In genomic region chr5:176386491-176386890, GRCh38 we compare ENCODE assay signal across 10 cellular contexts. TPM values are rescaled to one million over a fixed set of nuclear protein-coding genes. Genes with fewer than 3 reads are reported as not detected.
DNase-seq lines count a peak whose midpoint lies in the region; ATAC-seq and TF ChIP-seq lines count a peak whose summit lies in the region.
"Had no signal": no experiment of that assay in that cellular context is flagged by ENCODE, and none has a peak within 500 bp of the region (broad histone marks: within the 10 kb centered on the region; RNA-seq: fewer than 3 reads in every experiment).

No MANE protein-coding gene starts in this region.

- H3K27me3 ChIP-seq in PC-9 (ENCODE audit: insufficient read depth, low read depth): no peaks in the 10 kb centered on the region
- H3K27me3 ChIP-seq in smooth muscle cell (ENCODE audit: low read depth): no peaks in the 10 kb centered on the region

- H3K4me3 ChIP-seq in PC-9 (peak overlapping the region; percentile 74; the same call in 1 of the 2 replicates), epithelial cell of esophagus (ENCODE audit: low read length) (peak overlapping the region; percentile 94), smooth muscle cell (no peak overlapping the region)
- H3K4me3 ChIP-seq: thoracic aorta had no signal

- no peaks in the 10 kb centered on the region for H3K9me3 Mint-ChIP-seq in activated T-cell treated with anti-CD3 and anti-CD28 coated beads, Interleukin-2, amount 50 U/mL, for 4 hours

- peaks cover 20% of the 10 kb centered on the region for H3F3A ChIP-seq in PC-9 (ENCODE audit: insufficient read depth, low read depth)
- no peaks in the 10 kb centered on the region for H3F3A ChIP-seq in smooth muscle cell (ENCODE audit: low read depth)

- POLR2A ChIA-PET in PC-9 (lab: Charles Lee; ENCODE audit: unreplicated experiment): no interaction called here

- no peaks in the 10 kb centered on the region for H3K9me2 ChIP-seq in PC-9 (ENCODE audit: insufficient read depth)

- no peaks in the 10 kb centered on the region for H3K27me3 Mint-ChIP-seq in activated T-cell treated with anti-CD3 and anti-CD28 coated beads, Interleukin-2, amount 50 U/mL, for 4 hours (ENCODE audit: low read depth)

- no peak for ATAC-seq in activated T-cell treated with anti-CD3 and anti-CD28 coated beads, Interleukin-2, amount 50 U/mL, for 4 hours
- ATAC-seq in GM18909 (IDR thresholded peaks at IDR 0.05; ENCODE audit: poor library complexity, unreplicated experiment): no peak

- H3K27ac ChIP-seq in PC-9 (no peak overlapping the region), smooth muscle cell (ENCODE audit: low read depth) (no peak overlapping the region)
- H3K27ac ChIP-seq: thoracic aorta had no signal

- H2AFZ ChIP-seq in PC-9 (no peak overlapping the region), smooth muscle cell (ENCODE audit: low read depth) (no peak overlapping the region)

- H3K36me3 Mint-ChIP-seq in activated T-cell treated with anti-CD3 and anti-CD28 coated beads, Interleukin-2, amount 50 U/mL, for 4 hours (ENCODE audit: insufficient read depth): peaks cover 43% of the 10 kb centered on the region

- H3K9me3 ChIP-seq in PC-9 (ENCODE audit: insufficient read depth, low read depth) (no peaks in the 10 kb centered on the region), smooth muscle cell (replicated peaks; ENCODE audit: low read depth) (no peaks in the 10 kb centered on the region)
- H3K9me3 ChIP-seq: thoracic aorta had no signal

- no peak overlapping the region for H3K9ac ChIP-seq in smooth muscle cell (ENCODE audit: low read depth)

- peaks cover 31% of the 10 kb centered on the region for H3K4me1 Mint-ChIP-seq in activated T-cell treated with anti-CD3 and anti-CD28 coated beads, Interleukin-2, amount 50 U/mL, for 4 hours (ENCODE audit: low read depth)

- no peak for DNase-seq in activated T-cell treated with anti-CD3 and anti-CD28 coated beads, Interleukin-2, amount 50 U/mL, for 4 hours
- DNase-seq in activated T-cell treated with anti-CD3 and anti-CD28 coated beads, Interleukin-2, amount 50 U/mL, for 1 hour: no peak
- DNase-seq in PC-9 (no peak), epithelial cell of esophagus (ENCODE audit: low read depth) (no peak), smooth muscle cell (lab: John Stamatoyannopoulos, UW; ENCODE audit: unreplicated experiment) (no peak), GF-D8 (lab: John Stamatoyannopoulos, UW) (no peak)
- DNase-seq in stimulated activated CD4-positive, alpha-beta T cell treated with anti-CD3 and anti-CD28 coated beads, Interleukin-12 subunit alpha, Interleukin-12 subunit beta, amount 100 ng/mL, for 4 hours: no peak
- DNase-seq: NCI-H2029 had no signal

- 81% methylated on average over 1 of the region's 1 CpG for WGBS in smooth muscle cell (ENCODE audit: low lambda C conversion rate)

- H4K20me1 ChIP-seq in PC-9 (ENCODE audit: insufficient read depth) (peaks cover 19% of the 10 kb centered on the region), smooth muscle cell (ENCODE audit: low read depth) (no peaks in the 10 kb centered on the region)

- intact Hi-C loops in PC-9 (cut with micrococcal nuclease; ENCODE audit: unreplicated experiment): loop anchor here (10.0 kb wide), 2 partner anchors 258 to 438 kb away; partner anchors contain the start of gene TSPAN17

- H3K4me3 Mint-ChIP-seq in activated T-cell treated with anti-CD3 and anti-CD28 coated beads, Interleukin-2, amount 50 U/mL, for 4 hours: peak overlapping the region; percentile 100

- H3K4me1 ChIP-seq in PC-9 (replicated peaks; ENCODE audit: insufficient read depth) (peaks cover 22% of the 10 kb centered on the region), smooth muscle cell (ENCODE audit: low read depth) (peaks cover 14% of the 10 kb centered on the region)

- CTCF ChIA-PET in PC-9 (lab: Charles Lee): interaction anchor here (0.7 kb wide), 1 partner anchor 9 kb away, joined by 4 read pairs; no protein-coding TSS in a partner anchor

- no TSS peak for BruUV-seq in PC-9 (replicated peaks; lab: Mats Ljungman, UMichigan)

- no peak for TF ChIP-seq CTCF in PC-9 (conservative IDR thresholded peaks at IDR 0.05)
- TF ChIP-seq CTCF in epithelial cell of esophagus (IDR thresholded peaks at IDR 0.05; ENCODE audit: insufficient read depth, low read depth, low read length, missing control alignments): no peak
- no peak for TF ChIP-seq CTCF in smooth muscle cell (IDR thresholded peaks at IDR 0.05; ENCODE audit: borderline replicate concordance, insufficient read depth, poor library complexity, severe bottlenecking)

- H3K36me3 ChIP-seq in PC-9 (ENCODE audit: low read depth) (peaks cover 40% of the 10 kb centered on the region), smooth muscle cell (ENCODE audit: low read depth) (peaks cover 7% of the 10 kb centered on the region)

- H3K79me2 ChIP-seq in PC-9 (ENCODE audit: low read depth) (peaks cover 40% of the 10 kb centered on the region), smooth muscle cell (ENCODE audit: low read depth) (peaks cover 29% of the 10 kb centered on the region)

- H3K4me2 ChIP-seq in PC-9 (peak overlapping the region; percentile 88), smooth muscle cell (peak overlapping the region; percentile 99)

RNA-seq across cellular contexts. Expression of gene NOP16, which starts 1.9 kb away (rescaled TPM):
- 100 to 1,000 TPM; 247 to 262 (median 255) TPM for total RNA-seq in activated T-cell treated with anti-CD3 and anti-CD28 coated beads, Interleukin-2, amount 50 U/mL, for 4 hours
- total RNA-seq in PC-9 (2021) (31.5 and 35.8 TPM in 2 replicates), smooth muscle cell (10.7 and 17.2 TPM in 2 replicates)
- polyA plus RNA-seq in smooth muscle cell: 27.9 and 52.4 TPM in 2 replicates

RNA-seq across cellular contexts. Expression of gene HIGD2A, which starts 2.1 kb away (rescaled TPM):
- 100 to 1,000 TPM in 1 of 3 donors, 10 to 100 TPM in 2; 87.5 to 101 (median 95.8) TPM for total RNA-seq in activated T-cell treated with anti-CD3 and anti-CD28 coated beads, Interleukin-2, amount 50 U/mL, for 4 hours
- total RNA-seq in PC-9 (2021) (133 and 149 TPM in 2 replicates), smooth muscle cell (94.5 and 108 TPM in 2 replicates)
- 135 and 140 TPM in 2 replicates for polyA plus RNA-seq in smooth muscle cell

RNA-seq across cellular contexts. Expression of gene ARL10, which starts 21.2 kb away (rescaled TPM):
- total RNA-seq in activated T-cell treated with anti-CD3 and anti-CD28 coated beads, Interleukin-2, amount 50 U/mL, for 4 hours: 1 to 10 TPM; 7.0 to 8.6 (median 7.9) TPM
- total RNA-seq in PC-9 (2021) (0.85 and 1.2 TPM in 2 replicates), smooth muscle cell (9.5 and 10.7 TPM in 2 replicates)
- 5.4 and 5.6 TPM in 2 replicates for polyA plus RNA-seq in smooth muscle cell

RNA-seq across cellular contexts. Expression of gene KIAA1191, which starts 24.9 kb away (rescaled TPM):
- total RNA-seq in activated T-cell treated with anti-CD3 and anti-CD28 coated beads, Interleukin-2, amount 50 U/mL, for 4 hours: 10 to 100 TPM; 33.0 to 36.2 (median 34.1) TPM
- total RNA-seq in PC-9 (2021) (115 and 122 TPM in 2 replicates), smooth muscle cell (71.6 and 84.2 TPM in 2 replicates)
- 74.6 and 80.3 TPM in 2 replicates for polyA plus RNA-seq in smooth muscle cell

RNA-seq across cellular contexts. Expression of gene CLTB, which starts 29.8 kb away (rescaled TPM):
- total RNA-seq in activated T-cell treated with anti-CD3 and anti-CD28 coated beads, Interleukin-2, amount 50 U/mL, for 4 hours: 100 to 1,000 TPM; 121 to 133 (median 123) TPM
- total RNA-seq in PC-9 (2021) (123 and 126 TPM in 2 replicates), smooth muscle cell (107 and 111 TPM in 2 replicates)
- 125 and 277 TPM in 2 replicates for polyA plus RNA-seq in smooth muscle cell
